Comparison of ENCODE assay signal across 35 cellular contexts in the genomic region with DNA sequence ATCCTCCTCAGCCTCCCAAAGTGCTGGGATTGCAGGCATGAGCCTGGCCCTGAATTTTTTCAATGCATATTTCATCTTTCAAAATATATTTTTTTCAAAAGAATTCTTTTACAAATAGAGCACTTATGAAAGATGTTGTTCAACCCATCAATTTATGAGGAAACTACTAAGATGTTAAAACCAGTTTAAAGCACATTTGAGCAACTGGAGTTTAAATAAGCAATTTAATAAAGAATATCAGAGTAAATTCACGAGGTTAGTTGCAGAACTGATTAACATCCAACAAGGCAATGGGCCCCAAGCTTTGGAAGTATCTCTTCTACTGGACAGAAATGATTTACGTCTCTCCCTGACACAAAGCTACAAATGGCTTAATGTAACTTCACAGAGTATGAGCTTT. TPM values are rescaled to one million over a fixed set of nuclear protein-coding genes. Genes with fewer than 3 reads are reported as not detected.
"Had no signal": no experiment of that assay in that cellular context is flagged by ENCODE, and none has a peak within 500 bp of the region (broad histone marks: within the 10 kb centered on the region; RNA-seq: fewer than 3 reads in every experiment).

No MANE protein-coding gene starts in this region.

- H3K27me3 ChIP-seq: adrenal gland, body of pancreas, brain microvascular endothelial cell, breast epithelium had no signal

- H3K4me3 Mint-ChIP-seq: activated B cell treated with CpG ODN at 0.5 μM for 24 hours; activated CD4-positive, alpha-beta memory T cell treated with anti-CD3 and anti-CD28 coated beads for 36 hours; activated CD4-positive, alpha-beta T cell treated with anti-CD3 and anti-CD28 coated beads, Interleukin-2, amount 10 ng/mL, durations not matched to agents 24 days and 14 days; activated CD8-positive, alpha-beta T cell treated with anti-CD3 and anti-CD28 coated beads for 36 hours; activated naive CD4-positive, alpha-beta T cell treated with anti-CD3 and anti-CD28 coated beads for 36 hours; activated naive CD8-positive, alpha-beta T cell treated with anti-CD3 and anti-CD28 coated beads for 36 hours; activated T-cell treated with anti-CD3 and anti-CD28 coated beads, Interleukin-2, amount 50 U/mL, for 4 hours; activated T-cell treated with anti-CD3 and anti-CD28 coated beads, Interleukin-2, amount 50 U/mL, for 72 hours; activated T-helper 1 cell treated with anti-CD3 and anti-CD28 coated beads, Interleukin-12 subunit alpha, Interleukin-12 subunit beta, Interleukin-2, Interleukin-4 antibody, amounts not matched to agents 30 ng/mL and 10 ng/mL and 1 ng/mL, durations not matched to agents 14 hours and 24 hours and 36 hours; activated T-helper 17 cell treated with anti-CD3 and anti-CD28 coated beads, Interleukin-2, amount 50 U/mL, for 72 hours; T-helper 2 cell treated with Interferon-gamma antibody and Interleukin-4, amounts not matched to agents 5 μg/mL and 100 μg/mL, for 36 hours had no signal

- H3K36me3 ChIP-seq: adrenal gland, brain microvascular endothelial cell, breast epithelium had no signal

- H3K27ac ChIP-seq: adrenal gland, body of pancreas, brain microvascular endothelial cell, breast epithelium, VCaP had no signal

- DNase-seq: activated B cell treated with CpG ODN at 0.5 μM for 24 hours; activated CD4-positive, alpha-beta memory T cell treated with anti-CD3 and anti-CD28 coated beads for 36 hours; activated CD4-positive, alpha-beta T cell treated with anti-CD3 and anti-CD28 coated beads for 4 hours; activated CD4-positive, alpha-beta T cell treated with anti-CD3 and anti-CD28 coated beads, Interleukin-2, amount 10 ng/mL, durations not matched to agents 24 days and 14 days; activated CD4-positive, alpha-beta T cell treated with anti-CD3 and anti-CD28 coated beads, Interleukin-2, amount 50 U/mL, for 1 hour; activated CD4-positive, alpha-beta T cell treated with anti-CD3 and anti-CD28 coated beads, Interleukin-2, amount 50 U/mL, for 4 hours; activated CD4-positive, CD25-positive, alpha-beta regulatory T cell treated with anti-CD3 and anti-CD28 coated beads, Interleukin-2, amount 50 U/mL, for 72 hours; activated CD8-positive, alpha-beta memory T cell treated with anti-CD3 and anti-CD28 coated beads, Interleukin-2, amount 50 U/mL, for 4 hours; activated CD8-positive, alpha-beta T cell treated with anti-CD3 and anti-CD28 coated beads for 36 hours; activated effector memory CD4-positive, alpha-beta T cell treated with anti-CD3 and anti-CD28 coated beads, Interleukin-2, amount 50 U/mL, for 16 hours; activated gamma-delta T cell treated with Interleukin-2 at 50 U/mL for 16 hours; activated naive CD4-positive, alpha-beta T cell; activated naive CD4-positive, alpha-beta T cell treated with anti-CD3 and anti-CD28 coated beads for 36 hours; activated naive CD4-positive, alpha-beta T cell treated with anti-CD3 and anti-CD28 coated beads, Interleukin-2, amount 50 U/mL, for 16 hours; activated naive CD8-positive, alpha-beta T cell treated with anti-CD3 and anti-CD28 coated beads for 36 hours; activated T-cell treated with anti-CD3 and anti-CD28 coated beads for 4 hours; activated T-cell treated with anti-CD3 and anti-CD28 coated beads, Interleukin-2, amount 50 U/mL, for 1 hour; activated T-cell treated with anti-CD3 and anti-CD28 coated beads, Interleukin-2, amount 50 U/mL, for 4 hours; activated T-cell treated with anti-CD3 and anti-CD28 coated beads, Interleukin-2, amount 50 U/mL, for 72 hours; adrenal gland; amniotic stem cell; aorta; body of pancreas; brain microvascular endothelial cell; central memory CD4-positive, alpha-beta T cell; T-helper 2 cell; T-helper 9 cell had no signal

- H3K4me1 Mint-ChIP-seq: activated B cell treated with CpG ODN at 0.5 μM for 24 hours; activated CD4-positive, alpha-beta T cell treated with anti-CD3 and anti-CD28 coated beads, Interleukin-2, amount 10 ng/mL, durations not matched to agents 24 days and 14 days; activated naive CD8-positive, alpha-beta T cell treated with anti-CD3 and anti-CD28 coated beads for 36 hours; activated T-helper 17 cell treated with anti-CD3 and anti-CD28 coated beads, Interleukin-2, amount 50 U/mL, for 72 hours had no signal

- H3K9me3 Mint-ChIP-seq: activated T-helper 17 cell treated with anti-CD3 and anti-CD28 coated beads, Interleukin-2, amount 50 U/mL, for 72 hours had no signal

- H3K4me3 ChIP-seq: adrenal gland, body of pancreas, breast epithelium had no signal

- H3K27me3 Mint-ChIP-seq: activated B cell treated with CpG ODN at 0.5 μM for 24 hours; activated CD4-positive, alpha-beta T cell treated with anti-CD3 and anti-CD28 coated beads, Interleukin-2, amount 10 ng/mL, durations not matched to agents 24 days and 14 days had no signal

- H3K27ac Mint-ChIP-seq: activated B cell treated with CpG ODN at 0.5 μM for 24 hours; activated CD4-positive, alpha-beta memory T cell treated with anti-CD3 and anti-CD28 coated beads for 36 hours; activated CD4-positive, alpha-beta T cell treated with anti-CD3 and anti-CD28 coated beads, Interleukin-2, amount 10 ng/mL, durations not matched to agents 24 days and 14 days; activated CD8-positive, alpha-beta T cell treated with anti-CD3 and anti-CD28 coated beads for 36 hours; activated naive CD4-positive, alpha-beta T cell treated with anti-CD3 and anti-CD28 coated beads for 36 hours; activated naive CD4-positive, alpha-beta T cell treated with anti-CD3 and anti-CD28 coated beads, Interleukin-2, amount 50 U/mL, for 72 hours; activated naive CD8-positive, alpha-beta T cell treated with anti-CD3 and anti-CD28 coated beads for 36 hours; activated T-cell treated with anti-CD3 and anti-CD28 coated beads, Interleukin-2, amount 50 U/mL, for 72 hours; activated T-helper 1 cell treated with anti-CD3 and anti-CD28 coated beads, Interleukin-12 subunit alpha, Interleukin-12 subunit beta, Interleukin-2, Interleukin-4 antibody, amounts not matched to agents 30 ng/mL and 10 ng/mL and 1 ng/mL, durations not matched to agents 14 hours and 24 hours and 36 hours; activated T-helper 17 cell treated with anti-CD3 and anti-CD28 coated beads, Interleukin-2, amount 50 U/mL, for 72 hours; T-helper 2 cell treated with Interferon-gamma antibody and Interleukin-4, amounts not matched to agents 5 μg/mL and 100 μg/mL, for 36 hours had no signal

- H3K4me1 ChIP-seq: adrenal gland, body of pancreas, breast epithelium had no signal

- ATAC-seq: activated CD8-positive, alpha-beta T cell treated with anti-CD3 and anti-CD28 coated beads for 36 hours; activated naive CD4-positive, alpha-beta T cell treated with anti-CD3 and anti-CD28 coated beads, Interleukin-2, amount 50 U/mL, for 72 hours; activated T-cell treated with anti-CD3 and anti-CD28 coated beads, Interleukin-2, amount 50 U/mL, for 4 hours; activated T-cell treated with anti-CD3 and anti-CD28 coated beads, Interleukin-2, amount 50 U/mL, for 72 hours; activated T-helper 17 cell treated with anti-CD3 and anti-CD28 coated beads, Interleukin-2, amount 50 U/mL, for 72 hours; body of pancreas had no signal

- FAIRE-seq: astrocyte, TTC549 had no signal

RNA-seq across cellular contexts. Expression of a gene that starts 23.3 kb away (rescaled TPM):
- total RNA-seq: activated B cell treated with CpG ODN at 0.5 μM for 24 hours; activated CD4-positive, alpha-beta memory T cell treated with anti-CD3 and anti-CD28 coated beads for 36 hours; activated naive CD4-positive, alpha-beta T cell treated with anti-CD3 and anti-CD28 coated beads for 36 hours; activated T-helper 17 cell treated with anti-CD3 and anti-CD28 coated beads, Interleukin-2, amount 50 U/mL, for 72 hours; body of pancreas had no signal
